In the genomic region with DNA sequence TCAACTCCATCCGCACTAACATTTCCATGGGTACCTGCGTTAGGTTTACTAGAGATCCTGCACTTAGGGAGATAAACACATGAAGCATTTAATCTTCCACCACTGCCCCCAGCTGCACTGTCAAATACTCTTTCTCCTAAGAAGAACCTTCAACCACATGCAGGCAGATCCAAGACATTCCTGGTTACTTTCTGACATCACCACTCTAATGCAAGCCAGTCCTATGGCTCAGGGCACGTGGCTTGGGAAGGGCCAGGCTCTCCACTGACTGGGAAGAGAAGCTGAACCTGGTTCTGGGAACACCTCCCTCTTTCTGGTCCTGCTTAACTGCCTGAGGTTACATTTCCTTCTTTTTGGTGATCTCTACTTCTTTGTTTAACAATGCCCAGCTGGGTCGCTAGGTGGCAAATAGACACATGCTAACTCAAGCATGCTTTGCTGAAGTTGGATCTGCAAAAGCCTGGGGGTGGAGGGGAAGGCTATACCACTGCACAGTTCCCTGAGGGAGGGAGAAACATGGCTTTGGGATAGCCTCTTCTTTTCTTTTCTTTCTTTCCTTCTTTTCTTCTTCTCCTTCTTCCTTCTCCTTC, we compare ENCODE assay signal across 1 cellular context.
TF ChIP-seq lines count a peak whose summit lies in the region.

No MANE protein-coding gene starts in this region.

TF ChIP-seq in GM23338, 12 proteins besides CTCF, POLR2A, EP300 and RAD21 (continued from another document):
- no peak for TF ChIP-seq NANOG (IDR thresholded peaks at IDR 0.05; ENCODE audit: borderline replicate concordance)
- TF ChIP-seq CREB1 (CRISPR knock-in tag; IDR thresholded peaks at IDR 0.05; ENCODE audit: low read depth) = no peak
- no peak for TF ChIP-seq EZH2phosphoT487 (IDR thresholded peaks at IDR 0.05; ENCODE audit: unreplicated experiment)
- TF ChIP-seq, protein P1, sequence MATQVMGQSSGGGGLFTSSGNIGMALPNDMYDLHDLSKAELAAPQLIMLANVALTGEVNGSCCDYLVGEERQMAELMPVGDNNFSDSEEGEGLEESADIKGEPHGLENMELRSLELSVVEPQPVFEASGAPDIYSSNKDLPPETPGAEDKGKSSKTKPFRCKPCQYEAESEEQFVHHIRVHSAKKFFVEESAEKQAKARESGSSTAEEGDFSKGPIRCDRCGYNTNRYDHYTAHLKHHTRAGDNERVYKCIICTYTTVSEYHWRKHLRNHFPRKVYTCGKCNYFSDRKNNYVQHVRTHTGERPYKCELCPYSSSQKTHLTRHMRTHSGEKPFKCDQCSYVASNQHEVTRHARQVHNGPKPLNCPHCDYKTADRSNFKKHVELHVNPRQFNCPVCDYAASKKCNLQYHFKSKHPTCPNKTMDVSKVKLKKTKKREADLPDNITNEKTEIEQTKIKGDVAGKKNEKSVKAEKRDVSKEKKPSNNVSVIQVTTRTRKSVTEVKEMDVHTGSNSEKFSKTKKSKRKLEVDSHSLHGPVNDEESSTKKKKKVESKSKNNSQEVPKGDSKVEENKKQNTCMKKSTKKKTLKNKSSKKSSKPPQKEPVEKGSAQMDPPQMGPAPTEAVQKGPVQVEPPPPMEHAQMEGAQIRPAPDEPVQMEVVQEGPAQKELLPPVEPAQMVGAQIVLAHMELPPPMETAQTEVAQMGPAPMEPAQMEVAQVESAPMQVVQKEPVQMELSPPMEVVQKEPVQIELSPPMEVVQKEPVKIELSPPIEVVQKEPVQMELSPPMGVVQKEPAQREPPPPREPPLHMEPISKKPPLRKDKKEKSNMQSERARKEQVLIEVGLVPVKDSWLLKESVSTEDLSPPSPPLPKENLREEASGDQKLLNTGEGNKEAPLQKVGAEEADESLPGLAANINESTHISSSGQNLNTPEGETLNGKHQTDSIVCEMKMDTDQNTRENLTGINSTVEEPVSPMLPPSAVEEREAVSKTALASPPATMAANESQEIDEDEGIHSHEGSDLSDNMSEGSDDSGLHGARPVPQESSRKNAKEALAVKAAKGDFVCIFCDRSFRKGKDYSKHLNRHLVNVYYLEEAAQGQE (IDR thresholded peaks at IDR 0.05; ENCODE audit: unreplicated experiment) = no peak
